Comparison of ENCODE assay signal across 1 cellular context in genomic region chr10:97078280-97079156, GRCh38.
TF ChIP-seq lines count a peak whose summit lies in the region.

No MANE protein-coding gene starts in this region.

TF ChIP-seq in H1, 55 proteins besides CTCF, POLR2A, EP300 and RAD21 (continued from another document):
- TF ChIP-seq TEAD4 (IDR thresholded peaks at IDR 0.05; ENCODE audit: low read depth, low read length) (no peak), TBP (IDR thresholded peaks at IDR 0.05; ENCODE audit: low read depth, low read length) (peak; percentile 31; the same call in 1 of the 2 replicates), E2F6 (IDR thresholded peaks at IDR 0.05) (0 out of 2 replicates have a peak, but pooled peaks have one; percentile 23), MAFK (IDR thresholded peaks at IDR 0.05; ENCODE audit: low read depth, low read length) (no peak), MAX (IDR thresholded peaks at IDR 0.05) (peak; percentile 44; the same call in 1 of the 2 replicates)
TF ChIP-seq in H1: peak in this region for 4.
